29 cellular contexts compared by ENCODE assay signal in the genomic region with DNA sequence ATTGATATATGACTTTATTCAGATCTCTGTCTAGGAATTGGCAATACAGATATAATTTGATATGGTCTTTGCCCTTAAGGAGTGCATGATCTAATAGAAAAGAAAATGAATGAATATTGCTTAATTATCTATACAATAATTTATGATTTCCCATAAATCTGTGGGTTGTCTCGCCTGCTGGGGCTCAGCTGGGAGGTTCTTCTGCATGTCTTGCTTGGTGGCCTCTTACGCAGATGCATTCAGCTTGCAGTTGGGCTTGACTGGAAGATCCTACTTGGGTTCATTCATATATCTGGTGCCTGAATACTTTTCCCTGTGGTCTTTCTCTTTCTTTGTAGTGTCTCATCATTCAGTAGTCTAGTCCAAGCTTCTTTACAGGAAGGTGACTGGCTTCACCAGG.
"Had no signal": no experiment of that assay in that cellular context is flagged by ENCODE, and none has a peak within 500 bp of the region (broad histone marks: within the 10 kb centered on the region; RNA-seq: fewer than 3 reads in every experiment).

No MANE protein-coding gene starts in this region.

- H3K4me1 ChIP-seq: colonic mucosa, esophagus muscularis mucosa, esophagus squamous epithelium, foreskin keratinocyte, gastrocnemius medialis, gastroesophageal sphincter, heart left ventricle, heart right ventricle had no signal

- H3K36me3 ChIP-seq: colonic mucosa, esophagus muscularis mucosa, esophagus squamous epithelium, gastrocnemius medialis, gastroesophageal sphincter, heart left ventricle, heart right ventricle had no signal

- H3K9me3 ChIP-seq: colonic mucosa, esophagus muscularis mucosa, esophagus squamous epithelium, gastrocnemius medialis, gastroesophageal sphincter, heart left ventricle, heart right ventricle had no signal

- DNase-seq: colonic mucosa; cortex of kidney; dermis blood vessel endothelial cell; dorsolateral prefrontal cortex; effector CD4-positive, alpha-beta T cell; effector CD8-positive, alpha-beta T cell; effector memory CD4-positive, alpha-beta T cell; effector memory CD8-positive, alpha-beta T cell; endodermal cell; erythroblast; esophagus squamous epithelium; foreskin fibroblast; foreskin melanocyte; gastrocnemius medialis; glutamatergic neuron; head of caudate nucleus; heart left ventricle; heart right ventricle had no signal

- H3K4me3 Mint-ChIP-seq: dendritic cell treated with granulocyte-macrophage colony-stimulating factor and Interleukin-4, amounts not matched to agents 40 ng/mL and 50 ng/mL, for 4 days; effector memory CD8-positive, alpha-beta T cell; endodermal cell had no signal

- H3K9me3 Mint-ChIP-seq: dendritic cell treated with granulocyte-macrophage colony-stimulating factor and Interleukin-4, amounts not matched to agents 40 ng/mL and 50 ng/mL, for 4 days; effector memory CD8-positive, alpha-beta T cell; endodermal cell had no signal

- FAIRE-seq: colon, endometrium, endothelial cell of umbilical vein, frontal cortex had no signal

- H3K4me3 ChIP-seq: colonic mucosa, coronary artery, dorsolateral prefrontal cortex, esophagus muscularis mucosa, esophagus squamous epithelium, gastrocnemius medialis, gastroesophageal sphincter, heart left ventricle, heart right ventricle had no signal

- H3K27ac ChIP-seq: colonic mucosa, coronary artery, dorsolateral prefrontal cortex, epithelial cell of prostate, esophagus muscularis mucosa, esophagus squamous epithelium, foreskin keratinocyte, gastrocnemius medialis, gastroesophageal sphincter, heart left ventricle, heart right ventricle had no signal

- H3K27me3 ChIP-seq: colonic mucosa, dorsolateral prefrontal cortex, esophagus muscularis mucosa, esophagus squamous epithelium, foreskin keratinocyte, gastrocnemius medialis, gastroesophageal sphincter, heart left ventricle, heart right ventricle had no signal

- ATAC-seq: effector memory CD8-positive, alpha-beta T cell; esophagus mucosa; foreskin keratinocyte; gastrocnemius medialis; gastroesophageal sphincter; heart left ventricle; heart right ventricle had no signal

- H3K27ac Mint-ChIP-seq: dendritic cell treated with granulocyte-macrophage colony-stimulating factor and Interleukin-4, amounts not matched to agents 40 ng/mL and 50 ng/mL, for 4 days; effector memory CD8-positive, alpha-beta T cell; endodermal cell had no signal
